In the genomic region with DNA sequence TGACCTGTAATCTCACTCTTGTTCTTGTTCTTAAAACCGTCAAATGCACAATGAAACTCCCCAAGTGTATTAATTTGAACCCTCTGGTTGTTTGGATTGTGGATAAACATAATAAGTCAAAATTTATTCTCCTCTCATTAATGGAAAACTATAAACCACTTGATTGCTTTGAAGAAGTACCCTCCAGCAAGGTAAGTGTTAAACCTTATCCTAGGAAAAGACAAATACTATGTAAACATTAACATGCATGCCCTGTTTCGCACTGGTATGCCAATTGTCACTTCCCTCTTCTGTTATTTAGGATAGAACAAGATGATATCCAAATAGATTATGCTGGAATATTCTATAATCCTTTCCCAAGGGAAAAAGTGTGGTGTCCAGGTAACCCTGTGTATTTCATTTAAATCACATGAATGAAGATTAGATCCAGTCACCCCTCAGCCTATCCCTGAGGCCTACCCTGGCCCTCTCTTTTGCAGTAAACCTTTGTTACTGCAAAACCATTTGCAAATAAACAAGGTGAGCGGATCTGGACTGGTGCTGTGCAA, we compare ENCODE assay signal across 7 cellular contexts. TPM values are rescaled to one million over a fixed set of nuclear protein-coding genes. Genes with fewer than 3 reads are reported as not detected.
DNase-seq lines count a peak whose midpoint lies in the region; ATAC-seq lines count a peak whose summit lies in the region.

No MANE protein-coding gene starts in this region.

- CTCF ChIA-PET in activated CD4-positive, alpha-beta memory T cell treated with anti-CD3 and anti-CD28 coated beads for 36 hours (lab: Charles Lee) = interaction anchor here (0.6 kb wide), 1 partner anchor 55 kb away, joined by 3 read pairs; no protein-coding TSS in a partner anchor

- peak overlapping the region; percentile 93 for H3K4me3 ChIP-seq in iPS-18a (ENCODE audit: low read length)

- H3K36me3 ChIP-seq in iPS-18a (ENCODE audit: control insufficient read depth, low read depth, low read length) = peaks cover 10% of the 10 kb centered on the region

- POLR2A ChIA-PET in activated CD4-positive, alpha-beta memory T cell treated with anti-CD3 and anti-CD28 coated beads for 36 hours (lab: Charles Lee) = interaction anchor here (1.0 to 2.2 kb wide), 7 partner anchors 11 to 138 kb away, joined by 3 to 16 read pairs (median 4); partner anchors contain the start of genes RNASEH1 and TRAPPC12

- peaks cover 29% of the 10 kb centered on the region for H3K36me3 Mint-ChIP-seq in activated CD4-positive, alpha-beta memory T cell treated with anti-CD3 and anti-CD28 coated beads for 36 hours

- H3K4me3 Mint-ChIP-seq in activated CD4-positive, alpha-beta memory T cell treated with anti-CD3 and anti-CD28 coated beads for 36 hours = peak overlapping the region; percentile 84
- peak overlapping the region; percentile 80 to 94 for H3K4me3 Mint-ChIP-seq in stimulated activated naive CD8-positive, alpha-beta T cell treated with anti-CD3 and anti-CD28 coated beads, Interleukin-15, amount 100 ng/mL, for 72 hours

- peak overlapping the region; percentile 89 for H3K27ac Mint-ChIP-seq in activated CD4-positive, alpha-beta memory T cell treated with anti-CD3 and anti-CD28 coated beads for 36 hours
- peak overlapping the region in 1 of 2 donors; percentile 19 for H3K27ac Mint-ChIP-seq in stimulated activated naive CD8-positive, alpha-beta T cell treated with anti-CD3 and anti-CD28 coated beads, Interleukin-15, amount 100 ng/mL, for 72 hours

- H3K27me3 Mint-ChIP-seq in activated CD4-positive, alpha-beta memory T cell treated with anti-CD3 and anti-CD28 coated beads for 36 hours = no peaks in the 10 kb centered on the region
- no peaks in the 10 kb centered on the region for H3K27me3 Mint-ChIP-seq in stimulated activated naive CD8-positive, alpha-beta T cell treated with anti-CD3 and anti-CD28 coated beads, Interleukin-15, amount 100 ng/mL, for 72 hours

- H3K27ac ChIP-seq in iPS-18a (ENCODE audit: low read length) = peak overlapping the region; percentile 76

- no peak for DNase-seq in activated CD4-positive, alpha-beta memory T cell treated with anti-CD3 and anti-CD28 coated beads for 36 hours
- DNase-seq in stimulated activated naive CD8-positive, alpha-beta T cell treated with anti-CD3 and anti-CD28 coated beads, Interleukin-15, amount 100 ng/mL, for 72 hours = no peak
- no peak for DNase-seq in NCI-H187 treated with DMSO at 0.1 percent for 48 hours (lab: John Stamatoyannopoulos, UW)

- intact Hi-C loops in activated CD4-positive, alpha-beta memory T cell treated with anti-CD3 and anti-CD28 coated beads for 36 hours (cut with micrococcal nuclease) = loop anchor here (2.0 kb wide), 1 partner anchor 295 kb away; no protein-coding TSS in a partner anchor

- peak; percentile 12 for ATAC-seq in HG03060 (IDR thresholded peaks at IDR 0.05; ENCODE audit: low read depth, unreplicated experiment)
- ATAC-seq in stimulated activated naive CD8-positive, alpha-beta T cell treated with anti-CD3 and anti-CD28 coated beads, Interleukin-15, amount 100 ng/mL, for 72 hours = no peak
- ATAC-seq in HG02759 (IDR thresholded peaks at IDR 0.05; ENCODE audit: unreplicated experiment) = no peak
- no peak for ATAC-seq in GM18867 (IDR thresholded peaks at IDR 0.05; ENCODE audit: unreplicated experiment)

- peaks cover 38% of the 10 kb centered on the region for H3K4me1 Mint-ChIP-seq in activated CD4-positive, alpha-beta memory T cell treated with anti-CD3 and anti-CD28 coated beads for 36 hours (ENCODE audit: low read depth)
- H3K4me1 Mint-ChIP-seq in stimulated activated naive CD8-positive, alpha-beta T cell treated with anti-CD3 and anti-CD28 coated beads, Interleukin-15, amount 100 ng/mL, for 72 hours = peaks cover 24% of the 10 kb centered on the region

- H3K4me1 ChIP-seq in iPS-18a (ENCODE audit: control insufficient read depth, low read depth, low read length) = peaks cover 7% of the 10 kb centered on the region

- H3K9ac ChIP-seq in iPS-18a (ENCODE audit: low read length) = peak overlapping the region; percentile 82

- no peaks in the 10 kb centered on the region for H3K9me3 ChIP-seq in iPS-18a (ENCODE audit: control insufficient read depth, low read depth, low read length)

- peaks cover 12% of the 10 kb centered on the region for H3K9me3 Mint-ChIP-seq in activated CD4-positive, alpha-beta memory T cell treated with anti-CD3 and anti-CD28 coated beads for 36 hours
- H3K9me3 Mint-ChIP-seq in stimulated activated naive CD8-positive, alpha-beta T cell treated with anti-CD3 and anti-CD28 coated beads, Interleukin-15, amount 100 ng/mL, for 72 hours = peaks cover 0 to 8% of the 10 kb centered on the region in 2 donors

- no peaks in the 10 kb centered on the region for H3K27me3 ChIP-seq in iPS-18a (ENCODE audit: control insufficient read depth, insufficient read depth, low read length)

RNA-seq across cellular contexts. Expression of gene ADI1, which starts 1.3 kb away (rescaled TPM):
- 10 to 100 TPM; 36.0 to 36.4 TPM for total RNA-seq in activated CD4-positive, alpha-beta memory T cell treated with anti-CD3 and anti-CD28 coated beads for 36 hours

RNA-seq across cellular contexts. Expression of gene RNASEH1, which starts 40.1 kb away (rescaled TPM):
- total RNA-seq in activated CD4-positive, alpha-beta memory T cell treated with anti-CD3 and anti-CD28 coated beads for 36 hours = 10 to 100 TPM; 23.6 to 24.8 TPM

RNA-seq across cellular contexts. Expression of gene RPS7, which starts 57.0 kb away (rescaled TPM):
- 1,000 to 10,000 TPM; 1,694 to 1,737 TPM for total RNA-seq in activated CD4-positive, alpha-beta memory T cell treated with anti-CD3 and anti-CD28 coated beads for 36 hours
